ENCODE assay signal across 22 cellular contexts in the genomic region with DNA sequence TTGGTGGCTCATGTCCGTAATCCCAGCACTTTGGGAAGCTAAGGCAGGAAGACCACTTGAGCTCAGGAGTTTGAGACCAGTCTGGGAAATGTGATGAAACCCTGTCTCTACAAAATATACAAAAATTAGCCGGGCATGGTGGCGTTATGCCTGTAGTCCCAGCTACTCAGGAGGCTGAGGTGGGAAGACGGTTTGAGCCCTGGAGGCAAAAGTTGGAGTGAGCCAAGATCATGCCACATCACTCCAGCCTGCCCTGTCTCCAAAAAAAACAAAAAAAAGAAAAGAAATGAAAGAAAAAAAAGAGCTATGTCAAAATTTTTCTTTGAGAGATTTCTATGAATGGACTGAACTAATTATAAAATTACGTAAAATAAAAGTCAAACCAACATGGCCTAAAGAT.
"Had no signal": no experiment of that assay in that cellular context is flagged by ENCODE, and none has a peak within 500 bp of the region (broad histone marks: within the 10 kb centered on the region; RNA-seq: fewer than 3 reads in every experiment).

No MANE protein-coding gene starts in this region.

- ATAC-seq: effector memory CD8-positive, alpha-beta T cell; left lung; lower lobe of right lung; sciatic nerve; stimulated activated memory B cell treated with anti-CD40 and anti-IgM and Interleukin-4, amounts not matched to agents 10 μg/mL and 1 μg/mL and 100 μg/mL, for 72 hours had no signal

- DNase-seq: effector memory CD8-positive, alpha-beta T cell; esophagus squamous epithelium; immature natural killer cell; left lung; lower lobe of right lung; naive B cell; occipital lobe; psoas muscle; retina; spleen; stimulated activated CD4-positive, alpha-beta T cell treated with anti-CD3 and anti-CD28 coated beads, Interleukin-15, amount 100 ng/mL, for 24 hours; stimulated activated CD4-positive, alpha-beta T cell treated with anti-CD3 and anti-CD28 coated beads, Interleukin-1b, Interleukin-23, amount 100 ng/mL, for 48 hours; stimulated activated CD4-positive, alpha-beta T cell treated with anti-CD3 and anti-CD28 coated beads, Interleukin-4, amount 100 ng/mL, for 24 hours; testis had no signal

- FAIRE-seq: keratinocyte had no signal

- H3K27me3 ChIP-seq: esophagus squamous epithelium, left lung, spleen, testis, tibial nerve had no signal

- H3K27ac ChIP-seq: esophagus squamous epithelium, left lung, lower lobe of right lung, psoas muscle, spleen, testis, tibial nerve had no signal

- H3K4me3 Mint-ChIP-seq: dendritic cell treated with granulocyte-macrophage colony-stimulating factor and Interleukin-4, amounts not matched to agents 40 ng/mL and 50 ng/mL, for 4 days; effector memory CD8-positive, alpha-beta T cell; immature natural killer cell; memory B cell; nephron; stimulated activated memory B cell treated with anti-CD40 and anti-IgM and Interleukin-4, amounts not matched to agents 10 μg/mL and 1 μg/mL and 100 μg/mL, for 72 hours; stimulated activated naive CD8-positive, alpha-beta T cell treated with anti-CD3 and anti-CD28 coated beads, Interleukin-15, Interleukin-2, amounts not matched to agents 100 ng/mL and 50 ng/mL, for 24 hours had no signal

- H3K27me3 Mint-ChIP-seq: dendritic cell treated with granulocyte-macrophage colony-stimulating factor and Interleukin-4, amounts not matched to agents 40 ng/mL and 50 ng/mL, for 4 days; effector memory CD8-positive, alpha-beta T cell; memory B cell; naive B cell; stimulated activated memory B cell treated with anti-CD40 and anti-IgM and Interleukin-4, amounts not matched to agents 10 μg/mL and 1 μg/mL and 100 μg/mL, for 72 hours; stimulated activated naive CD8-positive, alpha-beta T cell treated with anti-CD3 and anti-CD28 coated beads, Interleukin-15, Interleukin-2, amounts not matched to agents 100 ng/mL and 50 ng/mL, for 24 hours had no signal

- H3K9me3 ChIP-seq: esophagus squamous epithelium, left lung, lower lobe of right lung, psoas muscle, spleen, testis, tibial nerve had no signal

- H3K9me3 Mint-ChIP-seq: dendritic cell treated with granulocyte-macrophage colony-stimulating factor and Interleukin-4, amounts not matched to agents 40 ng/mL and 50 ng/mL, for 4 days; effector memory CD8-positive, alpha-beta T cell; immature natural killer cell; memory B cell; naive B cell; nephron; stimulated activated memory B cell treated with anti-CD40 and anti-IgM and Interleukin-4, amounts not matched to agents 10 μg/mL and 1 μg/mL and 100 μg/mL, for 72 hours; stimulated activated naive CD8-positive, alpha-beta T cell treated with anti-CD3 and anti-CD28 coated beads, Interleukin-15, Interleukin-2, amounts not matched to agents 100 ng/mL and 50 ng/mL, for 24 hours had no signal

- H3K36me3 ChIP-seq: esophagus squamous epithelium, left lung, lower lobe of right lung, spleen, tibial nerve had no signal

- H3K4me3 ChIP-seq: esophagus squamous epithelium, left lung, lower lobe of right lung, psoas muscle, spleen, testis, tibial nerve had no signal

- H3K36me3 Mint-ChIP-seq: immature natural killer cell; memory B cell; naive B cell; stimulated activated memory B cell treated with anti-CD40 and anti-IgM and Interleukin-4, amounts not matched to agents 10 μg/mL and 1 μg/mL and 100 μg/mL, for 72 hours had no signal

- H3K27ac Mint-ChIP-seq: dendritic cell treated with granulocyte-macrophage colony-stimulating factor and Interleukin-4, amounts not matched to agents 40 ng/mL and 50 ng/mL, for 4 days; effector memory CD8-positive, alpha-beta T cell; immature natural killer cell; memory B cell; naive B cell; nephron; stimulated activated memory B cell treated with anti-CD40 and anti-IgM and Interleukin-4, amounts not matched to agents 10 μg/mL and 1 μg/mL and 100 μg/mL, for 72 hours; stimulated activated naive CD8-positive, alpha-beta T cell treated with anti-CD3 and anti-CD28 coated beads, Interleukin-15, Interleukin-2, amounts not matched to agents 100 ng/mL and 50 ng/mL, for 24 hours had no signal
